In the genomic region with DNA sequence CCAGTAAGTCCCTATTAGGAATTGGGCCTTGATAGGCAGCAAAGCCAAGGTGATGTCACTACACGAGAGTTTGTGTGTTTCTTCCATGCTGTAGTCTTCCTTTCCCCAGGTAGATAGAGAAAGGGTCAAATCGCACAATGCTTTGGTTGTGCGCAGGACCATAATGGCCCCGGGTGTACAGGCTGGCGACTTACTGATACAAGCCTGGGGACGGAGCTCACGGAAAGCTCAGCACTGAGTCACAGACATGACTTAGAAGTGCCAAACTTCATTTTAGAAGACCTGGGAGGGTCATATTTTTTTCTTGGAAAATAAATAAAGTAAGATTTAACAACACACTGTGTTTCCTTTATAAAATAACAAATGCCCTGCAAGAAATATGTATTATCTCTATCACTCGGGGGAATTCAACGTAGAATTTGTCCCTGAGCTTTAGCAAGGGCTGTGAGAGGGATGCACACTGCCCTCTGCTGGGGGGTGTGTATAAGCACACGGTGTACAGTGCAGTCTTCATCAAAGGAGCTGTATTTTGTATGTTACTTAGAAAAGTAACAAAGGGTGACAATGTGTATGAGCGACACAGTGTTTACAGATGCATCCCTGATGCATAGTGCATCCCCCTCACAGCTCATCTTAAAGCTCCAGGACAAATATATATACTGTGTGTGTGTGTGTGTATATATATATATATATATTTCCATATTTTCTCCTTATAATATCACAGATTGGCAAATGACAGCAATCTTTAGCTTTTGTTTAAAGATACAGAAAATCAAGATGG, we compare ENCODE assay signal across 8 cellular contexts.
DNase-seq lines count a peak whose midpoint lies in the region; ATAC-seq, FAIRE-seq and TF ChIP-seq lines count a peak whose summit lies in the region.

No MANE protein-coding gene starts in this region.

- peak; percentile 50 for FAIRE-seq in endometrium (lab: Jason Lieb, UNC)

- ATAC-seq in GM18868 (IDR thresholded peaks at IDR 0.05; ENCODE audit: unreplicated experiment) (peak; percentile 83), HG03060 (IDR thresholded peaks at IDR 0.05; ENCODE audit: low read depth, unreplicated experiment) (peak; percentile 84), naive B cell (ENCODE audit: low read depth in 2 of 2) (peak; percentile 50 to 56)

- H3K36me3 Mint-ChIP-seq in naive B cell = no peaks in the 10 kb centered on the region

- peak; percentile 27 for DNase-seq in NCI-H2196 (lab: John Stamatoyannopoulos, UW; ENCODE audit: unreplicated experiment)
- peak; percentile 13 to 18 for DNase-seq in activated CD4-positive, alpha-beta T cell treated with anti-CD3 and anti-CD28 coated beads, Interleukin-2, amount 50 U/mL, for 24 hours (ENCODE audit: low read depth in 1 of 2, low spot score in 1 of 2)
- DNase-seq in naive B cell = peak; percentile 9
- DNase-seq in stromal cell of bone marrow (ENCODE audit: low read depth) = peak; percentile 71

- no peaks in the 10 kb centered on the region for H3K9me3 Mint-ChIP-seq in naive B cell

- no peaks in the 10 kb centered on the region for H3K4me1 Mint-ChIP-seq in naive B cell

- H3K4me3 Mint-ChIP-seq in naive B cell = no peak overlapping the region

- no peak overlapping the region for H3K27ac ChIP-seq in C4-2B

- H3K27me3 Mint-ChIP-seq in naive B cell = peaks cover 0 to 8% (median 0%) of the 10 kb centered on the region in 3 donors

- H3K27ac Mint-ChIP-seq in naive B cell = no peak overlapping the region

- TF ChIP-seq CTCF in C4-2B (conservative IDR thresholded peaks at IDR 0.05) = peak; percentile 79

Comparison
In these comparisons a context has a peak if more than half of its experiments do, and no peak if none do; other contexts are left out.
1. DNase-seq: peak in every context shown above with its lines; median percentile 71 in stromal cell of bone marrow; 27 in NCI-H2196; 16 in activated CD4-positive, alpha-beta T cell treated with anti-CD3 and anti-CD28 coated beads, Interleukin-2, amount 50 U/mL, for 24 hours; 9 in naive B cell.